Comparison of ENCODE assay signal across 29 cellular contexts in the genomic region with DNA sequence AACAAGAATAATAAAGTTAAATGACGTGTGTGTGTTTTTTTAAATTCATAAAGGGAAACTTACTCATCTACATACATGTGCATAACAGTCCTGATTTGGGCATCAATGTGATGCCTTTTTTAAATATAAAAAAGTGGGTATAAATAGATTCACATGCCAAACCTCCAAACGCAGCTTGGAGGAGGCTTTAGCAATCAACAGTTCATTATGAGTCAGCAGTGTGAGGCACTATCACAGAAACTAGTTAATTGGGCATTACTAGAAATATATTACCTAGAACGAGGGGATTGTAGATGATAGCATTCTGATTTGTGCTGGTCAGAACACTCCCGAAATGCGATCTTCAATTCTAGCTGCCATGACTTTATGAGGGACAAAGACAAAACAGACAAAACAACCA.
"Had no signal": no experiment of that assay in that cellular context is flagged by ENCODE, and none has a peak within 500 bp of the region (broad histone marks: within the 10 kb centered on the region; RNA-seq: fewer than 3 reads in every experiment).

No MANE protein-coding gene starts in this region.

- H3K4me3 ChIP-seq: breast epithelium, gastrocnemius medialis, ovary, sigmoid colon, smooth muscle cell, uterus had no signal

- H3K27me3 Mint-ChIP-seq: activated CD8-positive, alpha-beta T cell treated with anti-CD3 and anti-CD28 coated beads for 36 hours; dendritic cell treated with granulocyte-macrophage colony-stimulating factor and Interleukin-4, amounts not matched to agents 40 ng/mL and 50 ng/mL, for 4 days; stimulated activated memory B cell treated with anti-CD40 and anti-IgM and Interleukin-4, amounts not matched to agents 10 μg/mL and 1 μg/mL and 100 μg/mL, for 72 hours; stimulated activated naive CD8-positive, alpha-beta T cell treated with anti-CD3 and anti-CD28 coated beads, Interleukin-15, amount 100 ng/mL, for 72 hours; type B pancreatic cell had no signal

- H3K36me3 Mint-ChIP-seq: activated CD8-positive, alpha-beta memory T cell treated with anti-CD3 and anti-CD28 coated beads, Interleukin-2, amount 10 ng/mL, durations not matched to agents 7 days and 5 days; activated naive CD4-positive, alpha-beta T cell treated with anti-CD3 and anti-CD28 coated beads, Interleukin-2, amount 50 U/mL, for 24 hours; stimulated activated memory B cell treated with anti-CD40 and anti-IgM and Interleukin-4, amounts not matched to agents 10 μg/mL and 1 μg/mL and 100 μg/mL, for 72 hours; type B pancreatic cell; WTC11 had no signal

- H3K4me1 Mint-ChIP-seq: activated CD8-positive, alpha-beta memory T cell treated with anti-CD3 and anti-CD28 coated beads, Interleukin-2, amount 10 ng/mL, durations not matched to agents 7 days and 5 days; activated naive CD4-positive, alpha-beta T cell treated with anti-CD3 and anti-CD28 coated beads, Interleukin-2, amount 50 U/mL, for 24 hours; activated naive CD8-positive, alpha-beta T cell treated with anti-CD3 and anti-CD28 coated beads, Interleukin-2, amount 50 U/mL, for 24 hours; central memory CD8-positive, alpha-beta T cell; stimulated activated memory B cell treated with anti-CD40 and anti-IgM and Interleukin-4, amounts not matched to agents 10 μg/mL and 1 μg/mL and 100 μg/mL, for 72 hours; stimulated activated naive CD8-positive, alpha-beta T cell treated with anti-CD3 and anti-CD28 coated beads, Interleukin-15, amount 100 ng/mL, for 72 hours had no signal

- H3K36me3 ChIP-seq: breast epithelium, gastrocnemius medialis, ovary, sigmoid colon, uterus had no signal

- H3K4me3 Mint-ChIP-seq: activated CD8-positive, alpha-beta memory T cell treated with anti-CD3 and anti-CD28 coated beads, Interleukin-2, amount 10 ng/mL, durations not matched to agents 7 days and 5 days; activated CD8-positive, alpha-beta T cell treated with anti-CD3 and anti-CD28 coated beads for 36 hours; activated naive CD4-positive, alpha-beta T cell treated with anti-CD3 and anti-CD28 coated beads, Interleukin-2, amount 50 U/mL, for 24 hours; activated naive CD8-positive, alpha-beta T cell treated with anti-CD3 and anti-CD28 coated beads, Interleukin-2, amount 50 U/mL, for 24 hours; central memory CD8-positive, alpha-beta T cell; dendritic cell treated with granulocyte-macrophage colony-stimulating factor and Interleukin-4, amounts not matched to agents 40 ng/mL and 50 ng/mL, for 4 days; stimulated activated memory B cell treated with anti-CD40 and anti-IgM and Interleukin-4, amounts not matched to agents 10 μg/mL and 1 μg/mL and 100 μg/mL, for 72 hours; stimulated activated naive CD8-positive, alpha-beta T cell treated with anti-CD3 and anti-CD28 coated beads, Interleukin-15, amount 100 ng/mL, for 72 hours; type B pancreatic cell; WTC11 had no signal

- H3K4me1 ChIP-seq: breast epithelium, gastrocnemius medialis, sigmoid colon, uterus had no signal

- DNase-seq: activated CD4-positive, alpha-beta T cell treated with anti-CD3 and anti-CD28 coated beads for 1 hour; activated CD4-positive, alpha-beta T cell treated with anti-CD3 and anti-CD28 coated beads, Interleukin-2, amount 50 U/mL, for 1 hour; activated CD8-positive, alpha-beta memory T cell treated with anti-CD3 and anti-CD28 coated beads, Interleukin-2, amount 10 ng/mL, durations not matched to agents 7 days and 5 days; activated CD8-positive, alpha-beta T cell treated with anti-CD3 and anti-CD28 coated beads for 36 hours; activated naive CD8-positive, alpha-beta T cell treated with anti-CD3 and anti-CD28 coated beads, Interleukin-2, amount 50 U/mL, for 24 hours; activated T-cell treated with anti-CD3 and anti-CD28 coated beads, Interleukin-2, amount 50 U/mL, for 48 hours; amygdala; gastrocnemius medialis; hippocampal formation; left colon; ovary; sigmoid colon; stimulated activated CD4-positive, alpha-beta T cell treated with anti-CD3 and anti-CD28 coated beads, Interleukin-1b, Interleukin-23, amount 100 ng/mL, for 48 hours; stimulated activated CD4-positive, alpha-beta T cell treated with anti-CD3 and anti-CD28 coated beads, Interleukin-4, amount 100 ng/mL, for 4 hours; stimulated activated CD8-positive, alpha-beta memory T cell treated with anti-CD3 and anti-CD28 coated beads, Interleukin-4, amount 100 ng/mL, for 48 hours; stimulated activated naive CD8-positive, alpha-beta T cell treated with anti-CD3 and anti-CD28 coated beads, Interleukin-15, amount 100 ng/mL, for 72 hours; substantia nigra; T-helper 2 cell; uterus had no signal

- H3K4me2 ChIP-seq: smooth muscle cell had no signal

- H3K27ac Mint-ChIP-seq: activated CD8-positive, alpha-beta memory T cell treated with anti-CD3 and anti-CD28 coated beads, Interleukin-2, amount 10 ng/mL, durations not matched to agents 7 days and 5 days; activated CD8-positive, alpha-beta T cell treated with anti-CD3 and anti-CD28 coated beads for 36 hours; activated naive CD4-positive, alpha-beta T cell treated with anti-CD3 and anti-CD28 coated beads, Interleukin-2, amount 50 U/mL, for 24 hours; activated naive CD8-positive, alpha-beta T cell treated with anti-CD3 and anti-CD28 coated beads, Interleukin-2, amount 50 U/mL, for 24 hours; activated T-helper 2 cell treated with anti-CD3 and anti-CD28 coated beads, Interferon-gamma antibody, Interleukin-2, Interleukin-4, amounts not matched to agents 10 μg/mL and 5 μg/mL and 100 μg/mL, durations not matched to agents 14 hours and 24 hours and 36 hours; dendritic cell treated with granulocyte-macrophage colony-stimulating factor and Interleukin-4, amounts not matched to agents 40 ng/mL and 50 ng/mL, for 4 days; progenitor cell of endocrine pancreas; stimulated activated memory B cell treated with anti-CD40 and anti-IgM and Interleukin-4, amounts not matched to agents 10 μg/mL and 1 μg/mL and 100 μg/mL, for 72 hours; stimulated activated naive CD8-positive, alpha-beta T cell treated with anti-CD3 and anti-CD28 coated beads, Interleukin-15, amount 100 ng/mL, for 72 hours; type B pancreatic cell; WTC11 had no signal

- H3K27me3 ChIP-seq: gastrocnemius medialis, ovary, sigmoid colon had no signal

- H3K27ac ChIP-seq: breast epithelium, ovary, sigmoid colon, uterus had no signal

- H3K9me3 Mint-ChIP-seq: activated CD8-positive, alpha-beta T cell treated with anti-CD3 and anti-CD28 coated beads for 36 hours; activated naive CD4-positive, alpha-beta T cell treated with anti-CD3 and anti-CD28 coated beads, Interleukin-2, amount 50 U/mL, for 24 hours; activated naive CD8-positive, alpha-beta T cell treated with anti-CD3 and anti-CD28 coated beads, Interleukin-2, amount 50 U/mL, for 24 hours; activated T-helper 2 cell treated with anti-CD3 and anti-CD28 coated beads, Interferon-gamma antibody, Interleukin-2, Interleukin-4, amounts not matched to agents 10 μg/mL and 5 μg/mL and 100 μg/mL, durations not matched to agents 14 hours and 24 hours and 36 hours; central memory CD8-positive, alpha-beta T cell; dendritic cell treated with granulocyte-macrophage colony-stimulating factor and Interleukin-4, amounts not matched to agents 40 ng/mL and 50 ng/mL, for 4 days; stimulated activated memory B cell treated with anti-CD40 and anti-IgM and Interleukin-4, amounts not matched to agents 10 μg/mL and 1 μg/mL and 100 μg/mL, for 72 hours; stimulated activated naive CD8-positive, alpha-beta T cell treated with anti-CD3 and anti-CD28 coated beads, Interleukin-15, amount 100 ng/mL, for 72 hours; type B pancreatic cell; WTC11 had no signal
